14 cellular contexts compared by ENCODE assay signal in genomic region chr15:68991723-68992122, GRCh38. TPM values are rescaled to one million over a fixed set of nuclear protein-coding genes. Genes with fewer than 3 reads are reported as not detected.
DNase-seq lines count a peak whose midpoint lies in the region; ATAC-seq and TF ChIP-seq lines count a peak whose summit lies in the region.
"Had no signal": no experiment of that assay in that cellular context is flagged by ENCODE, and none has a peak within 500 bp of the region (broad histone marks: within the 10 kb centered on the region; RNA-seq: fewer than 3 reads in every experiment).

No MANE protein-coding gene starts in this region.

- no peaks in the 10 kb centered on the region for H3K4me1 ChIP-seq in Karpas-422 (ENCODE audit: low read length)
- peaks cover 20% of the 10 kb centered on the region for H3K4me1 ChIP-seq in RWPE2 (ENCODE audit: insufficient read depth, poor library complexity, severe bottlenecking)
- no peaks in the 10 kb centered on the region for H3K4me1 ChIP-seq in prostate gland (replicated peaks)
- H3K4me1 ChIP-seq in spleen = no peaks in the 10 kb centered on the region
- H3K4me1 ChIP-seq: gastroesophageal sphincter, lower lobe of right lung had no signal

- H3K9me2 ChIP-seq in Karpas-422 (replicated peaks; ENCODE audit: insufficient read depth, low read length) = no peaks in the 10 kb centered on the region

- TF ChIP-seq POLR2A in prostate gland (IDR thresholded peaks at IDR 0.05) (no peak), spleen (IDR thresholded peaks at IDR 0.05) (no peak)

- no peak overlapping the region for H3K4me3 ChIP-seq in Karpas-422 (ENCODE audit: low read length)
- H3K4me3 ChIP-seq in RWPE2 (ENCODE audit: severe bottlenecking) = no peak overlapping the region
- H3K4me3 ChIP-seq in fibroblast of the aortic adventitia (ENCODE audit: low read depth, low read length) = no peak overlapping the region
- no peak overlapping the region for H3K4me3 ChIP-seq in prostate gland
- no peak overlapping the region for H3K4me3 ChIP-seq in spleen
- H3K4me3 ChIP-seq: gastroesophageal sphincter, lower lobe of right lung had no signal

- H3K27ac ChIP-seq in Karpas-422 (ENCODE audit: low read length) (no peak overlapping the region), RWPE2 (ENCODE audit: poor library complexity, severe bottlenecking) (no peak overlapping the region), prostate gland (no peak overlapping the region), spleen (no peak overlapping the region)
- H3K27ac ChIP-seq: gastroesophageal sphincter, lower lobe of right lung had no signal

- no peaks in the 10 kb centered on the region for H3K79me2 ChIP-seq in Karpas-422 (ENCODE audit: low read length)

- H3K36me3 ChIP-seq in Karpas-422 (ENCODE audit: insufficient read depth, low read length) = no peaks in the 10 kb centered on the region
- no peaks in the 10 kb centered on the region for H3K36me3 ChIP-seq in RWPE2 (ENCODE audit: low read depth)
- no peaks in the 10 kb centered on the region for H3K36me3 ChIP-seq in prostate gland
- no peaks in the 10 kb centered on the region for H3K36me3 ChIP-seq in spleen
- H3K36me3 ChIP-seq: gastroesophageal sphincter, lower lobe of right lung had no signal

- WGBS in prostate gland = 60% methylated on average over 4 of the region's 4 CpGs
- 79 to 98% (median 95%) methylated on average over 4 of the region's 4 CpGs for WGBS in spleen, 5 donors

- no peaks in the 10 kb centered on the region for H3K27me3 ChIP-seq in Karpas-422 (ENCODE audit: low read length)
- no peaks in the 10 kb centered on the region for H3K27me3 ChIP-seq in RWPE2 (ENCODE audit: insufficient read depth, poor library complexity, severe bottlenecking)
- no peaks in the 10 kb centered on the region for H3K27me3 ChIP-seq in prostate gland (replicated peaks; ENCODE audit: insufficient read depth)
- H3K27me3 ChIP-seq in spleen (replicated peaks in 1 of 7) = peaks cover 0 to 5% (median 0%) of the 10 kb centered on the region in 7 donors

- H3K9ac ChIP-seq in Karpas-422 (ENCODE audit: low read length) = no peak overlapping the region

- no peak overlapping the region for H3K4me2 ChIP-seq in Karpas-422 (ENCODE audit: low read depth, low read length, poor library complexity, severe bottlenecking)

- H2AFZ ChIP-seq in Karpas-422 (ENCODE audit: low read length) = no peak overlapping the region

- peak; percentile 89 for ATAC-seq in RWPE2 (ENCODE audit: low read depth)
- ATAC-seq: gastroesophageal sphincter, lower lobe of right lung had no signal

- H3K9me3 ChIP-seq in Karpas-422 (ENCODE audit: low read length) (no peaks in the 10 kb centered on the region), RWPE2 (ENCODE audit: severe bottlenecking) (no peaks in the 10 kb centered on the region), prostate gland (no peaks in the 10 kb centered on the region), spleen (no peaks in the 10 kb centered on the region)
- H3K9me3 ChIP-seq: gastroesophageal sphincter, lower lobe of right lung had no signal

- intact Hi-C loops in prostate gland (cut with DNase I) (no loop called here), spleen (cut with DNase I; ENCODE audit: low total_unique reads) (no loop called here)

- H4K20me1 ChIP-seq in Karpas-422 (ENCODE audit: insufficient read depth, low read depth, low read length) = no peaks in the 10 kb centered on the region

- TF ChIP-seq CTCF in RWPE2 (IDR thresholded peaks at IDR 0.05; ENCODE audit: poor library complexity, severe bottlenecking) (no peak), fibroblast of the aortic adventitia (IDR thresholded peaks at IDR 0.05; ENCODE audit: insufficient read depth, low read length) (no peak), prostate gland (IDR thresholded peaks at IDR 0.05) (no peak), spleen (IDR thresholded peaks at IDR 0.05 in 8 of 11, conservative IDR thresholded peaks at IDR 0.05 in 3 of 11) (no peak)

- peak; percentile 25 for DNase-seq in Karpas-422
- DNase-seq in RWPE2 (ENCODE audit: low spot score) = peak; percentile 71
- peak; percentile 47 for DNase-seq in fibroblast of the aortic adventitia (ENCODE audit: low read depth)
- DNase-seq in prostate gland (ENCODE audit: low spot score) = peak; percentile 24
- DNase-seq in spleen = no peak
- DNase-seq in UCSD-AML1 (lab: John Stamatoyannopoulos, UW; ENCODE audit: unreplicated experiment) = no peak
- no peak for DNase-seq in mesenteric fat pad (ENCODE audit: low spot score)
- DNase-seq in hepatic stellate cell (ENCODE audit: low spot score) = no peak
- DNase-seq: lower lobe of right lung; posterior cingulate gyrus; stimulated activated CD4-positive, alpha-beta T cell treated with anti-CD3 and anti-CD28 coated beads, Interleukin-2, amount 100 ng/mL, for 48 hours; stimulated activated naive CD4-positive, alpha-beta T cell treated with Interleukin-2 at 50 U/mL for 16 hours had no signal

RNA-seq across cellular contexts. Expression of gene NOX5, which starts 22.8 kb away (rescaled TPM):
- total RNA-seq in Karpas-422 (2014; rRNA removed; shearing (Covaris generic); ENCODE audit: low replicate concordance) = not detected in 2 replicates
- 0.08 and 0.27 TPM in 2 replicates for total RNA-seq in fibroblast of the aortic adventitia (ENCODE audit: low replicate concordance)
- total RNA-seq in prostate gland = 1 to 10 TPM in 1 of 2 donors, under 1 TPM in 1; 0.05 to 5.8 TPM
- total RNA-seq in spleen = 10 to 100 TPM; 12.5 to 29.2 (median 17.3) TPM
- polyA plus RNA-seq in spleen = 1 to 10 TPM in 2 of 3 donors, under 1 TPM in 1; 0.36 to 8.6 (median 6.7) TPM
- 0.19 TPM for total RNA-seq in mesenteric fat pad
- total RNA-seq: dermis microvascular lymphatic vessel endothelial cell, lower lobe of right lung had no signal

Comparison
In these comparisons a context has a peak if more than half of its experiments do, and no peak if none do; other contexts are left out.
1. DNase-seq: peak in Karpas-422 (single experiment), RWPE2 (single experiment), fibroblast of the aortic adventitia (single experiment) and prostate gland (single experiment); none in spleen (single experiment), UCSD-AML1 (single experiment), mesenteric fat pad (single experiment) and hepatic stellate cell (single experiment).